In genomic region chrX:121876316-121876715, GRCh38 we compare ENCODE assay signal across 19 cellular contexts.
A peak's percentile ranks its signal among the peaks of the same experiment; 100 is the strongest.
DNase-seq lines count a peak whose midpoint lies in the region; ATAC-seq, FAIRE-seq and TF ChIP-seq lines count a peak whose summit lies in the region.
"Had no signal": no experiment of that assay in that cellular context is flagged by ENCODE, and none has a peak within 500 bp of the region (broad histone marks: within the 10 kb centered on the region; RNA-seq: fewer than 3 reads in every experiment).

No MANE protein-coding gene starts in this region.

- ATAC-seq in A549 (no peak), HG02973 (IDR thresholded peaks at IDR 0.05; ENCODE audit: unreplicated experiment) (no peak)

- H3K9me2 ChIP-seq in MM.1S (replicated peaks; ENCODE audit: insufficient read depth, low read length) = no peaks in the 10 kb centered on the region

- H3K4me3 ChIP-seq in A549 (no peak overlapping the region), foreskin fibroblast (ENCODE audit: low read depth in 1 of 2, low read length in 2 of 2) (no peak overlapping the region), MM.1S (ENCODE audit: low read length) (no peak overlapping the region)
- H3K4me3 ChIP-seq: right atrium auricular region, thoracic aorta had no signal

- H3K4me2 ChIP-seq in A549 (peak overlapping the region; percentile 12; the same call in 1 of the 3 replicates), MM.1S (ENCODE audit: low read depth, low read length) (no peak overlapping the region)
- H3K4me2 ChIP-seq: KMS-11 had no signal

- no peak overlapping the region for H3K9ac ChIP-seq in MM.1S (ENCODE audit: low read length)
- H3K9ac ChIP-seq: KMS-11 had no signal

- no peak for FAIRE-seq in A549 (lab: Jason Lieb, UNC)

- no peak for TF ChIP-seq RAD21 in A549 (conservative IDR thresholded peaks at IDR 0.05 in 1 of 2, IDR thresholded peaks at IDR 0.05 in 1 of 2)

- H3K9me3 ChIP-seq in A549 = no peaks in the 10 kb centered on the region
- no peaks in the 10 kb centered on the region for H3K9me3 ChIP-seq in MM.1S (replicated peaks; ENCODE audit: insufficient read depth, low read length)
- H3K9me3 ChIP-seq: right atrium auricular region, thoracic aorta had no signal

- H3K36me3 ChIP-seq in MM.1S (replicated peaks; ENCODE audit: insufficient read depth, low read length) = no peaks in the 10 kb centered on the region
- H3K36me3 ChIP-seq: right atrium auricular region, thoracic aorta, WERI-Rb-1 had no signal

- TF ChIP-seq POLR2A in A549 (IDR thresholded peaks at IDR 0.05; ENCODE audit: low read length) = no peak

- H3K27ac ChIP-seq in A549 (no peak overlapping the region), MM.1S (ENCODE audit: low read length) (no peak overlapping the region)
- H3K27ac ChIP-seq: KMS-11, right atrium auricular region, thoracic aorta, WERI-Rb-1 had no signal

- H2AFZ ChIP-seq in MM.1S (ENCODE audit: low read length) = no peak overlapping the region

- no peak for TF ChIP-seq EP300 in A549 (IDR thresholded peaks at IDR 0.05)

- H3F3A ChIP-seq in MM.1S (ENCODE audit: insufficient read depth, low read length) = no peaks in the 10 kb centered on the region

- H3K79me2 ChIP-seq in MM.1S (ENCODE audit: low read length) = no peaks in the 10 kb centered on the region

- DNase-seq in A549 (ENCODE audit: low read depth in 1 of 2, low spot score in 1 of 2) = no peak
- DNase-seq in GM03348 (ENCODE audit: low spot score) = peak; percentile 58
- DNase-seq in amniotic stem cell (lab: John Stamatoyannopoulos, UW) = peak; percentile 3
- peak; percentile 56 to 76 for DNase-seq in foreskin fibroblast
- no peak for DNase-seq in pons (ENCODE audit: low spot score)
- no peak for DNase-seq in GM19238 (ENCODE audit: insufficient read length, low spot score)
- DNase-seq in MM.1S = no peak
- DNase-seq: DMS153; foreskin melanocyte; HCEC 1CT; mesenchymal stem cell; NCI-H187; NCI-H526; stimulated activated CD4-positive, alpha-beta T cell treated with anti-CD3 and anti-CD28 coated beads, Interleukin-1b, Interleukin-23, amount 100 ng/mL, for 48 hours; WERI-Rb-1 had no signal

- POLR2A ChIA-PET in A549 (lab: Yijun Ruan, JAX) = no interaction called here

- TF ChIP-seq CTCF in A549 (IDR thresholded peaks at IDR 0.05) (no peak), foreskin fibroblast (IDR thresholded peaks at IDR 0.05; ENCODE audit: low read depth, low read length) (no peak), MM.1S (IDR thresholded peaks at IDR 0.05; ENCODE audit: low read length) (no peak)

- CTCF ChIA-PET in A549 (lab: Yijun Ruan, JAX) = no interaction called here

- H3K27me3 ChIP-seq in MM.1S (replicated peaks; ENCODE audit: insufficient read depth, low read length) = no peaks in the 10 kb centered on the region
- H3K27me3 ChIP-seq: right atrium auricular region had no signal

- H3K4me1 ChIP-seq in A549 (no peaks in the 10 kb centered on the region), MM.1S (ENCODE audit: low read length) (no peaks in the 10 kb centered on the region)
- H3K4me1 ChIP-seq: right atrium auricular region had no signal

- no peaks in the 10 kb centered on the region for H4K20me1 ChIP-seq in MM.1S (ENCODE audit: insufficient read depth, low read length)

TF ChIP-seq in A549, 52 proteins besides CTCF, POLR2A, EP300 and RAD21:
- TF ChIP-seq RFX5 (IDR thresholded peaks at IDR 0.05) (no peak), CEBPB (IDR thresholded peaks at IDR 0.05) (0 out of 4 replicates have a peak, but pooled peaks of 1 of the 2 experiments have one; percentile 6)

Comparison
In these comparisons a context has a peak if more than half of its experiments do, and no peak if none do; other contexts are left out.
1. DNase-seq: peak in GM03348 (single experiment), amniotic stem cell (single experiment) and foreskin fibroblast (2 of 2); none in A549 (0 of 2), pons (single experiment), GM19238 (single experiment) and MM.1S (single experiment).